In genomic region chr9:107279084-107279483, GRCh38 we compare ENCODE assay signal across 26 cellular contexts.
"Had no signal": no experiment of that assay in that cellular context is flagged by ENCODE, and none has a peak within 500 bp of the region (broad histone marks: within the 10 kb centered on the region; RNA-seq: fewer than 3 reads in every experiment).

No MANE protein-coding gene starts in this region.

- H3K27ac Mint-ChIP-seq: immature natural killer cell, mesothelial cell of epicardium, naive B cell, natural killer cell, nephron progenitor cell, neural progenitor cell, progenitor cell of endocrine pancreas, type B pancreatic cell had no signal

- H3K4me3 ChIP-seq: left ventricle myocardium inferior, neural progenitor cell, ovary, right atrium auricular region, right lobe of liver, smooth muscle cell, suprapubic skin, thoracic aorta, tibial artery, uterus had no signal

- H3K4me1 ChIP-seq: neural progenitor cell had no signal

- ATAC-seq: natural killer cell, right lobe of liver had no signal

- H3K27me3 ChIP-seq: neural progenitor cell, ovary, right atrium auricular region, right lobe of liver, suprapubic skin, tibial artery, uterus had no signal

- H3K9me3 Mint-ChIP-seq: immature natural killer cell; mesothelial cell of epicardium; naive B cell; natural killer cell; nephron progenitor cell; neural progenitor cell; stimulated activated naive CD8-positive, alpha-beta T cell treated with anti-CD3 and anti-CD28 coated beads, Interleukin-15, Interleukin-2, amounts not matched to agents 100 ng/mL and 50 ng/mL, for 24 hours; type B pancreatic cell had no signal

- H3K36me3 ChIP-seq: left ventricle myocardium inferior, neural progenitor cell, ovary, right atrium auricular region, right lobe of liver, suprapubic skin, thoracic aorta, tibial artery, uterus had no signal

- DNase-seq: hypothalamus; immature natural killer cell; kidney; left ventricle myocardium inferior; mesenchymal stem cell; naive B cell; natural killer cell; nephron progenitor cell; ovary; right lobe of liver; stimulated activated CD4-positive, alpha-beta T cell treated with anti-CD3 and anti-CD28 coated beads, Interleukin-12 subunit alpha, Interleukin-12 subunit beta, amount 100 ng/mL, for 4 hours; stimulated activated CD4-positive, alpha-beta T cell treated with anti-CD3 and anti-CD28 coated beads, Interleukin-15, amount 100 ng/mL, for 24 hours; stimulated activated CD4-positive, alpha-beta T cell treated with anti-CD3 and anti-CD28 coated beads, Interleukin-2, amount 100 ng/mL, for 24 hours; stimulated activated CD4-positive, alpha-beta T cell treated with anti-CD3 and anti-CD28 coated beads, Interleukin-4, amount 100 ng/mL, for 1 hour; stimulated activated naive CD4-positive, alpha-beta T cell; tibial artery; uterus had no signal

- H3K9me3 ChIP-seq: left ventricle myocardium inferior, ovary, right atrium auricular region, right lobe of liver, suprapubic skin, thoracic aorta, tibial artery, uterus had no signal

- H3K27me3 Mint-ChIP-seq: progenitor cell of endocrine pancreas, type B pancreatic cell had no signal

- H3K27ac ChIP-seq: left ventricle myocardium inferior, neural progenitor cell, ovary, right atrium auricular region, right lobe of liver, suprapubic skin, thoracic aorta, tibial artery, uterus had no signal

- H3K4me3 Mint-ChIP-seq: immature natural killer cell; mesothelial cell of epicardium; natural killer cell; nephron progenitor cell; neural progenitor cell; stimulated activated naive CD8-positive, alpha-beta T cell treated with anti-CD3 and anti-CD28 coated beads, Interleukin-15, Interleukin-2, amounts not matched to agents 100 ng/mL and 50 ng/mL, for 24 hours; type B pancreatic cell had no signal

- H3K36me3 Mint-ChIP-seq: immature natural killer cell, mesothelial cell of epicardium, naive B cell, natural killer cell, neural progenitor cell, type B pancreatic cell had no signal
